Comparison of ENCODE assay signal across 9 cellular contexts in the genomic region with DNA sequence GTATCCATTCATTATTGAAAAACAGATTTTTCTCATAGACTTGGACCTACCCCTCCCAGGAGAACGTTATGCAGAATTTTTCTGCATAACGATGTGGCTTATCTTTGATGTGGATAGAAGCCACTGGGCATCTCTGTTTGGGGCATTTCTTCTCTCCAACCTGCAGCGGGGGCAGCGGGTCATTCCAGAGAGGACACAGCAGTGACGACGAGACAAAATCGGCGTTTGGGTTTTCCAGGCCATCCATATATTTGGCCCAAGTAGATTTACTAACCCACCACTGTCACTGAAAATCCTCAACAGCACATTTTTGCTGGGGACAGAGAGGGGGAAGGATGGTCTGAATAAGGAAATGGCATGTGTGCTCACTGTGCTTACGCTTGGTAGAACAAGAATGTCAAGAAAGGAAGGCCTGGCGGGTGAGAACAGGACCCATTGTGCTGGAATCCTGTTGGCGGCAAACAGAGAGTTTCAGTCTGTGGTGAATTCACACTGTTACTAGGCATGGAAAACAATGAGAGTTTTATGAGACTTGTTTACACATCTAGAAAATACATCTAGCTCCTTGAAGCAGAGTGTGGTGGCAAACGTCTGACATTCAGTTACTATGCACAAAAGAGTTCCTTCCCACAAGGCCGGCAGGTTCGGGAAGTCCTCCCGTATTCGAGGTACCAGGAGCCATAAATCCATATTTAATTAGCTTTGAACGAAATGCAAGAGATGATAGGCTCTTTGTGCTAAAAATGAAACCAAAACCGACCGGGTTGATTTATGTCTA.
DNase-seq lines count a peak whose midpoint lies in the region; ATAC-seq and TF ChIP-seq lines count a peak whose summit lies in the region.
"Had no signal": no experiment of that assay in that cellular context is flagged by ENCODE, and none has a peak within 500 bp of the region (broad histone marks: within the 10 kb centered on the region; RNA-seq: fewer than 3 reads in every experiment).

No MANE protein-coding gene starts in this region.

- H3K4me3 ChIP-seq in thyroid gland (replicated peaks in 1 of 3): no peak overlapping the region

- H3K4me1 ChIP-seq in thyroid gland: peaks cover 0 to 6% of the 10 kb centered on the region in 2 donors

- no peak for ATAC-seq in activated T-cell treated with anti-CD3 and anti-CD28 coated beads, Interleukin-2, amount 50 U/mL, for 4 hours
- ATAC-seq in memory B cell (ENCODE audit: low read depth): peak; percentile 50
- no peak for ATAC-seq in HG03108 (IDR thresholded peaks at IDR 0.05; ENCODE audit: unreplicated experiment)
- no peak for ATAC-seq in HG03139 (IDR thresholded peaks at IDR 0.05; ENCODE audit: unreplicated experiment)

- peak overlapping the region; percentile 67 to 87 (median 75) for H3K27ac Mint-ChIP-seq in brain
- H3K27ac Mint-ChIP-seq in memory B cell: peak overlapping the region; percentile 92

- no peaks in the 10 kb centered on the region for H3K9me3 ChIP-seq in thyroid gland

- H3K27me3 Mint-ChIP-seq in activated T-cell treated with anti-CD3 and anti-CD28 coated beads, Interleukin-2, amount 50 U/mL, for 4 hours (ENCODE audit: low read depth): no peaks in the 10 kb centered on the region
- peaks cover 10% of the 10 kb centered on the region for H3K27me3 Mint-ChIP-seq in brain
- peaks cover 2% of the 10 kb centered on the region for H3K27me3 Mint-ChIP-seq in memory B cell

- no peaks in the 10 kb centered on the region for H3K36me3 Mint-ChIP-seq in activated T-cell treated with anti-CD3 and anti-CD28 coated beads, Interleukin-2, amount 50 U/mL, for 4 hours (ENCODE audit: insufficient read depth)
- no peaks in the 10 kb centered on the region for H3K36me3 Mint-ChIP-seq in brain
- H3K36me3 Mint-ChIP-seq in memory B cell: peaks cover 2% of the 10 kb centered on the region

- TF ChIP-seq POLR2A in thyroid gland (IDR thresholded peaks at IDR 0.05): no peak

- H3K36me3 ChIP-seq in thyroid gland: no peaks in the 10 kb centered on the region

- no peaks in the 10 kb centered on the region for H3K27me3 ChIP-seq in thyroid gland

- no peak for DNase-seq in activated T-cell treated with anti-CD3 and anti-CD28 coated beads, Interleukin-2, amount 50 U/mL, for 4 hours
- no peak for DNase-seq in activated T-cell treated with anti-CD3 and anti-CD28 coated beads, Interleukin-2, amount 50 U/mL, for 1 hour
- DNase-seq in memory B cell (ENCODE audit: low spot score in 2 of 2) (no peak), thyroid gland (no peak), AML-193 (lab: John Stamatoyannopoulos, UW) (no peak)
- DNase-seq: NCI-H1417 treated with DMSO at 0.1 percent for 48 hours had no signal

- no peaks in the 10 kb centered on the region for H3K9me3 Mint-ChIP-seq in activated T-cell treated with anti-CD3 and anti-CD28 coated beads, Interleukin-2, amount 50 U/mL, for 4 hours
- H3K9me3 Mint-ChIP-seq in brain (peaks cover 0 to 9% (median 0%) of the 10 kb centered on the region in 5 experiments), memory B cell (no peaks in the 10 kb centered on the region)

- no peak for TF ChIP-seq CTCF in brain (conservative IDR thresholded peaks at IDR 0.05)
- TF ChIP-seq CTCF in thyroid gland (IDR thresholded peaks at IDR 0.05): no peak

- peak overlapping the region in 2 of 3 donors; percentile 35 to 70 for H3K27ac ChIP-seq in thyroid gland

- H3K4me3 Mint-ChIP-seq in activated T-cell treated with anti-CD3 and anti-CD28 coated beads, Interleukin-2, amount 50 U/mL, for 4 hours: peak overlapping the region; percentile 74
- peak overlapping the region in 4 of 5 experiments; percentile 2 to 79 (median 19) for H3K4me3 Mint-ChIP-seq in brain
- peak overlapping the region; percentile 78 for H3K4me3 Mint-ChIP-seq in memory B cell

- peaks cover 51% of the 10 kb centered on the region for H3K4me1 Mint-ChIP-seq in activated T-cell treated with anti-CD3 and anti-CD28 coated beads, Interleukin-2, amount 50 U/mL, for 4 hours (ENCODE audit: low read depth)
- H3K4me1 Mint-ChIP-seq in brain (peaks cover 78% of the 10 kb centered on the region), memory B cell (peaks cover 13% of the 10 kb centered on the region)

- WGBS in thyroid gland, 2 donors: 77 to 87% methylated on average over 19 of the region's 19 CpGs

- intact Hi-C loops in thyroid gland (cut with DNase I): loop anchor here (10.0 kb wide), 1 partner anchor 283 kb away; no protein-coding TSS in a partner anchor

Comparison
In these comparisons a context has a peak if more than half of its experiments do, and no peak if none do; other contexts are left out.
1. H3K4me3 Mint-ChIP-seq: peak in every context shown above with its lines; median percentile 78 in memory B cell; 74 in activated T-cell treated with anti-CD3 and anti-CD28 coated beads, Interleukin-2, amount 50 U/mL, for 4 hours; 19 in brain.